In the genomic region with DNA sequence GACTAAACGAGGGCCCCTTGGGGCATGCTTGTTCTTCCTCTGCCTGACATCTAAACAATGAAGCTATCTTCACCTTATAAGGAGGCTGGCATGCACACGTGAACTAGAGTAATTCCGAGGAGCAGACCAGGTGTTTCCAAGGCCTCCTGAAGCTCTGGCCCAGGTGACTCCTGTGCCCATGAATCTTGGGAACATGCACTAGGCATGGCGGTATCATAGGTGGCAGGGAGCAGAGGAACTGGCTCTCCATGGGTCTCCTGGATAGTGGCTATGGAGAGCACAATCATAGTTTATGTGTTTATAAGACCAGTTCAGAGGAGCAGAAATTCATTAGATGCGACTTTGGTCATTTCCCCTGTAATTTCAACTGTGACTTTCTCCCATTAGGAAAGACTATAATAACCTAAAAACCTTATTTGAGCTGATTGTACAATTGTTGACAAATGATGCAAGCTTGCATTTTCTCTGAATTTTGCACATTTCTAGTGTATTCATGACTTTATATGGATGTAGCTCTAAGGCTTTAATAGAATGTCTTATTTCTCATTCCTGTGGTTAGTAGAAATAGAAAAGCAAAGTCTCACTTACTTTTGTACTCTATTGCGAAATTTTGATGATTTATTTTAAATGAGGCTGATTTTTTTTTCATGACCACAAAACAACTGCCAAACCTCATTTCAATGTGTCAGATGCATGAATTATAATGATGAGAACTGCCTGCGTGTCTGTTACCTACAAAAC, we compare ENCODE assay signal across 12 cellular contexts.
DNase-seq lines count a peak whose midpoint lies in the region; ATAC-seq, FAIRE-seq and TF ChIP-seq lines count a peak whose summit lies in the region.
"Had no signal": no experiment of that assay in that cellular context is flagged by ENCODE, and none has a peak within 500 bp of the region (broad histone marks: within the 10 kb centered on the region; RNA-seq: fewer than 3 reads in every experiment).

No MANE protein-coding gene starts in this region.

- ATAC-seq in A549 (no peak), K562 (no peak), HG02642 (IDR thresholded peaks at IDR 0.05; ENCODE audit: poor library complexity, unreplicated experiment) (no peak)
- ATAC-seq: activated CD8-positive, alpha-beta T cell treated with anti-CD3 and anti-CD28 coated beads for 36 hours had no signal

- TF ChIP-seq RAD21 in A549 (conservative IDR thresholded peaks at IDR 0.05 in 1 of 2, IDR thresholded peaks at IDR 0.05 in 1 of 2) (no peak), K562 (CRISPR knock-in tag; conservative IDR thresholded peaks at IDR 0.05 in 1 of 2, IDR thresholded peaks at IDR 0.05 in 1 of 2) (no peak)

- H3K79me2 ChIP-seq in K562 (ENCODE audit: control insufficient read depth, insufficient read depth, low read length), result no peaks in the 10 kb centered on the region

- H3K4me2 ChIP-seq in A549 (no peak overlapping the region), K562 (ENCODE audit: insufficient read depth, low read length) (no peak overlapping the region)

- H3K27me3 ChIP-seq in K562 (ENCODE audit: control insufficient read depth in 2 of 2, insufficient read depth in 2 of 2, low read length in 2 of 2), result no peaks in the 10 kb centered on the region

- no peaks in the 10 kb centered on the region for H3K9me1 ChIP-seq in K562 (ENCODE audit: control insufficient read depth, insufficient read depth, low read length)

- H2AFZ ChIP-seq in K562 (ENCODE audit: low read depth, low read length), result peak overlapping the region; percentile 80; the same call in 1 of the 2 replicates

- no peak for TF ChIP-seq CTCF in A549 (IDR thresholded peaks at IDR 0.05)
- no peak for TF ChIP-seq CTCF in K562 (IDR thresholded peaks at IDR 0.05 in 2 of 3, conservative IDR thresholded peaks at IDR 0.05 in 1 of 3; ENCODE audit: insufficient read depth in 2 of 3, low read depth in 1 of 3, low read length in 3 of 3)

- intact Hi-C loops in K562 (cut with micrococcal nuclease), result no loop called here

- no peak overlapping the region for H3K27ac ChIP-seq in A549
- no peak overlapping the region for H3K27ac ChIP-seq in K562 (ENCODE audit: extremely low read depth, low read depth, low read length)

- POLR2A ChIA-PET in A549 (lab: Yijun Ruan, JAX), result no interaction called here
- POLR2A ChIA-PET in K562 (lab: Yijun Ruan, JAX), result interaction anchor here (0.9 to 1.3 kb wide), 2 partner anchors 13 to 55 kb away, joined by 3 read pairs; no protein-coding TSS in a partner anchor

- 47% methylated on average over 7 of the region's 7 CpGs for WGBS in A549 (ENCODE audit: missing lambda C conversion rate)
- 54% methylated on average over 7 of the region's 7 CpGs for WGBS in K562 (ENCODE audit: insufficient coverage, low coverage, missing lambda C conversion rate)

- H4K20me1 ChIP-seq in K562 (replicated peaks; ENCODE audit: control insufficient read depth, insufficient read depth, low read length), result no peaks in the 10 kb centered on the region

- TF ChIP-seq POLR2A in A549 (IDR thresholded peaks at IDR 0.05; ENCODE audit: low read length), result no peak
- TF ChIP-seq POLR2A in K562 (conservative IDR thresholded peaks at IDR 0.05), result no peak

- DNase-seq in A549 (ENCODE audit: low read depth in 1 of 2, low spot score in 1 of 2), result no peak
- peak; percentile 95 for DNase-seq in M059J (ENCODE audit: low read depth)
- no peak for DNase-seq in K562 (ENCODE audit: extremely low read depth in 1 of 4, low spot score in 3 of 4)
- DNase-seq in kidney glomerular epithelial cell (lab: John Stamatoyannopoulos, UW), result peak; percentile 90
- no peak for DNase-seq in SHP77 treated with DMSO at 0.1 percent for 48 hours (lab: John Stamatoyannopoulos, UW)
- DNase-seq in NCI-H146 treated with DMSO at 0.1 percent for 48 hours (lab: John Stamatoyannopoulos, UW; ENCODE audit: unreplicated experiment), result no peak
- DNase-seq in CD1c-positive myeloid dendritic cell (ENCODE audit: extremely low spot score), result no peak
- DNase-seq: activated CD8-positive, alpha-beta T cell treated with anti-CD3 and anti-CD28 coated beads for 36 hours; AML-193; caudate nucleus; NCI-H1436 had no signal

- H3K4me3 ChIP-seq in A549 (no peak overlapping the region), K562 (no peak overlapping the region)

- CTCF ChIA-PET in A549 (lab: Yijun Ruan, JAX), result interaction anchor here (1.2 kb wide), 1 partner anchor 62 kb away, joined by 3 read pairs; no protein-coding TSS in a partner anchor
- CTCF ChIA-PET in K562 (lab: Yijun Ruan, JAX; ENCODE audit: low intra/inter-chr PET ratio), result no interaction called here

- BruUV-seq in K562 (replicated peaks; lab: Mats Ljungman, UMichigan), result no TSS peak

- no peak overlapping the region for H3K9ac ChIP-seq in K562 (ENCODE audit: insufficient read depth in 1 of 2, low read depth in 2 of 2, low read length in 2 of 2)

- FAIRE-seq in A549 (lab: Jason Lieb, UNC) (no peak), K562 (lab: Jason Lieb, UNC) (no peak)

- H3K4me1 ChIP-seq in A549, result peaks cover 7% of the 10 kb centered on the region; the same call in 1 of the 3 replicates
- peaks cover 2 to 25% of the 10 kb centered on the region in 2 experiments; a peak in 3 of 5 replicates for H3K4me1 ChIP-seq in K562 (replicated peaks in 1 of 2; ENCODE audit: control insufficient read depth in 2 of 2, insufficient read depth in 2 of 2, low read length in 2 of 2)

- no peaks in the 10 kb centered on the region for H3K36me3 ChIP-seq in K562 (ENCODE audit: control insufficient read depth, insufficient read depth, low read length)

- H3K9me3 ChIP-seq in A549, result no peaks in the 10 kb centered on the region
- no peaks in the 10 kb centered on the region for H3K9me3 ChIP-seq in K562 (replicated peaks; ENCODE audit: control insufficient read depth, insufficient read depth, low read depth, low read length)

- TF ChIP-seq EP300 in A549 (IDR thresholded peaks at IDR 0.05) (no peak), K562 (IDR thresholded peaks at IDR 0.05; ENCODE audit: low read length) (no peak)

- in situ Hi-C loops in K562 (cut with MboI), result no loop called here

TF ChIP-seq in A549, 52 proteins besides CTCF, POLR2A, EP300 and RAD21:
- TF ChIP-seq MAFK (IDR thresholded peaks at IDR 0.05; ENCODE audit: partially characterized antibody) (peak; percentile 82), FOSB (CRISPR knock-in tag; IDR thresholded peaks at IDR 0.05) (no peak)

TF ChIP-seq in K562, 482 proteins besides CTCF, POLR2A, EP300 and RAD21 (continues in another document):
- peak; percentile 64 for TF ChIP-seq MAFG (tag; conservative IDR thresholded peaks at IDR 0.05)
- TF ChIP-seq MAFF (IDR thresholded peaks at IDR 0.05; ENCODE audit: low read length), result peak; percentile 40; the same call in 1 of the 2 replicates
- TF ChIP-seq SNIP1 (IDR thresholded peaks at IDR 0.05; ENCODE audit: low read depth), result no peak
- no peak for TF ChIP-seq FOXA1 (IDR thresholded peaks at IDR 0.05; ENCODE audit: borderline replicate concordance)
- TF ChIP-seq CEBPG (CRISPR knock-in tag; IDR thresholded peaks at IDR 0.05), result no peak
- TF ChIP-seq CEBPG (tag; conservative IDR thresholded peaks at IDR 0.05 in 1 of 2, IDR thresholded peaks at IDR 0.05 in 1 of 2), result peak; percentile 74 to 92
- TF ChIP-seq C11orf30 (IDR thresholded peaks at IDR 0.05; ENCODE audit: low read depth), result peak; percentile 77
- TF ChIP-seq MAFK (IDR thresholded peaks at IDR 0.05; ENCODE audit: low read length), result peak; percentile 66
- TF ChIP-seq, protein P1, sequence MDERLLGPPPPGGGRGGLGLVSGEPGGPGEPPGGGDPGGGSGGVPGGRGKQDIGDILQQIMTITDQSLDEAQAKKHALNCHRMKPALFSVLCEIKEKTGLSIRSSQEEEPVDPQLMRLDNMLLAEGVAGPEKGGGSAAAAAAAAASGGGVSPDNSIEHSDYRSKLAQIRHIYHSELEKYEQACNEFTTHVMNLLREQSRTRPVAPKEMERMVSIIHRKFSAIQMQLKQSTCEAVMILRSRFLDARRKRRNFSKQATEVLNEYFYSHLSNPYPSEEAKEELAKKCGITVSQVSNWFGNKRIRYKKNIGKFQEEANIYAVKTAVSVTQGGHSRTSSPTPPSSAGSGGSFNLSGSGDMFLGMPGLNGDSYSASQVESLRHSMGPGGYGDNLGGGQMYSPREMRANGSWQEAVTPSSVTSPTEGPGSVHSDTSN (CRISPR knock-in tag; IDR thresholded peaks at IDR 0.05; ENCODE audit: low read depth), result no peak
- TF ChIP-seq, protein P1 (tag; conservative IDR thresholded peaks at IDR 0.05; ENCODE audit: low read depth), result 0 out of 2 replicates have a peak, but pooled peaks have one; percentile 15
- TF ChIP-seq ZNF316 (IDR thresholded peaks at IDR 0.05), result peak; percentile 84
- peak; percentile 60 for TF ChIP-seq MEIS2 (IDR thresholded peaks at IDR 0.05; ENCODE audit: partially characterized antibody)

Comparison
In these comparisons a context has a peak if more than half of its experiments do, and no peak if none do; other contexts are left out.
1. DNase-seq: peak in M059J (single experiment) and kidney glomerular epithelial cell (single experiment); none in A549 (0 of 2), K562 (0 of 4), SHP77 treated with DMSO at 0.1 percent for 48 hours (single experiment), NCI-H146 treated with DMSO at 0.1 percent for 48 hours (single experiment) and CD1c-positive myeloid dendritic cell (single experiment).